ENCODE assay signal across 9 cellular contexts in genomic region chr2:45938649-45939511, GRCh38.
DNase-seq lines count a peak whose midpoint lies in the region; ATAC-seq, FAIRE-seq and TF ChIP-seq lines count a peak whose summit lies in the region.
"Had no signal": no experiment of that assay in that cellular context is flagged by ENCODE, and none has a peak within 500 bp of the region (broad histone marks: within the 10 kb centered on the region; RNA-seq: fewer than 3 reads in every experiment).

No MANE protein-coding gene starts in this region.

- no peak overlapping the region for H3K4me3 ChIP-seq in bronchial epithelial cell (ENCODE audit: low read depth, low read length)

- H3K27ac Mint-ChIP-seq in T-cell, result no peak overlapping the region
- no peak overlapping the region for H3K27ac Mint-ChIP-seq in activated CD8-positive, alpha-beta T cell treated with anti-CD3 and anti-CD28 coated beads, Interleukin-2, amount 10 ng/mL, durations not matched to agents 7 days and 5 days
- H3K27ac Mint-ChIP-seq: memory B cell had no signal

- POLR2A ChIA-PET in T-cell (lab: Charles Lee), result no interaction called here
- POLR2A ChIA-PET in activated CD8-positive, alpha-beta T cell treated with anti-CD3 and anti-CD28 coated beads, Interleukin-2, amount 10 ng/mL, durations not matched to agents 7 days and 5 days (lab: Charles Lee), result no interaction called here

- H3K27me3 ChIP-seq in bronchial epithelial cell (ENCODE audit: control insufficient read depth, insufficient read depth, low read length), result no peaks in the 10 kb centered on the region

- CTCF ChIA-PET in T-cell (lab: Charles Lee), result interaction anchor here in 1 of 2 donors (0.7 kb wide), 1 partner anchor 23 kb away, joined by 3 read pairs; no protein-coding TSS in a partner anchor
- CTCF ChIA-PET in activated CD8-positive, alpha-beta T cell treated with anti-CD3 and anti-CD28 coated beads, Interleukin-2, amount 10 ng/mL, durations not matched to agents 7 days and 5 days (lab: Charles Lee), result interaction anchor here (5.4 kb wide), 1 partner anchor 160 kb away, joined by 50 read pairs; no protein-coding TSS in a partner anchor

- peaks cover 0 to 4% (median 3%) of the 10 kb centered on the region in 3 donors for H3K4me1 Mint-ChIP-seq in T-cell
- H3K4me1 Mint-ChIP-seq in activated CD8-positive, alpha-beta T cell treated with anti-CD3 and anti-CD28 coated beads, Interleukin-2, amount 10 ng/mL, durations not matched to agents 7 days and 5 days (ENCODE audit: low read depth), result peaks cover 7% of the 10 kb centered on the region

- intact Hi-C loops in Right ventricle myocardium inferior (cut with DNase I), result loop anchor here (5.0 kb wide), 1 partner anchor 52 kb away; no protein-coding TSS in a partner anchor
- intact Hi-C loops in cardiac septum (cut with DNase I), result no loop called here

- no peak for TF ChIP-seq CTCF in bronchial epithelial cell (IDR thresholded peaks at IDR 0.05; ENCODE audit: insufficient read depth, low read length, severe bottlenecking)

- DNase-seq in Right ventricle myocardium inferior (ENCODE audit: missing footprints), result peak; percentile 79
- no peak for DNase-seq in cardiac septum (ENCODE audit: low spot score)
- peak; percentile 99 for DNase-seq in bronchial epithelial cell (ENCODE audit: low read depth)
- peak; percentile 62 to 91 for DNase-seq in lung microvascular endothelial cell (ENCODE audit: low read depth in 2 of 2)
- DNase-seq in T-cell, result no peak
- DNase-seq in activated CD8-positive, alpha-beta T cell treated with anti-CD3 and anti-CD28 coated beads, Interleukin-2, amount 10 ng/mL, durations not matched to agents 7 days and 5 days, result no peak
- no peak for DNase-seq in NCI-H2171 (lab: John Stamatoyannopoulos, UW)

- H3K36me3 ChIP-seq in bronchial epithelial cell (ENCODE audit: control insufficient read depth, insufficient read depth, low read length), result no peaks in the 10 kb centered on the region

- H3K9me3 Mint-ChIP-seq in T-cell, result no peaks in the 10 kb centered on the region
- no peaks in the 10 kb centered on the region for H3K9me3 Mint-ChIP-seq in activated CD8-positive, alpha-beta T cell treated with anti-CD3 and anti-CD28 coated beads, Interleukin-2, amount 10 ng/mL, durations not matched to agents 7 days and 5 days (ENCODE audit: insufficient read depth)
- H3K9me3 Mint-ChIP-seq: memory B cell had no signal

- no peaks in the 10 kb centered on the region for H3K27me3 Mint-ChIP-seq in T-cell
- no peaks in the 10 kb centered on the region for H3K27me3 Mint-ChIP-seq in activated CD8-positive, alpha-beta T cell treated with anti-CD3 and anti-CD28 coated beads, Interleukin-2, amount 10 ng/mL, durations not matched to agents 7 days and 5 days (ENCODE audit: low read depth)
- H3K27me3 Mint-ChIP-seq: memory B cell had no signal

- peak; percentile 75 for ATAC-seq in Right ventricle myocardium inferior
- no peak for ATAC-seq in T-cell (replicated peaks in 1 of 4)
- no peak for ATAC-seq in activated CD8-positive, alpha-beta T cell treated with anti-CD3 and anti-CD28 coated beads, Interleukin-2, amount 10 ng/mL, durations not matched to agents 7 days and 5 days
- no peak for ATAC-seq in GM21390 (IDR thresholded peaks at IDR 0.05; ENCODE audit: unreplicated experiment)

- H3K4me3 Mint-ChIP-seq in T-cell, result no peak overlapping the region
- no peak overlapping the region for H3K4me3 Mint-ChIP-seq in activated CD8-positive, alpha-beta T cell treated with anti-CD3 and anti-CD28 coated beads, Interleukin-2, amount 10 ng/mL, durations not matched to agents 7 days and 5 days
- H3K4me3 Mint-ChIP-seq: memory B cell had no signal

- H3K36me3 Mint-ChIP-seq in T-cell, result peaks cover 9% of the 10 kb centered on the region
- no peaks in the 10 kb centered on the region for H3K36me3 Mint-ChIP-seq in activated CD8-positive, alpha-beta T cell treated with anti-CD3 and anti-CD28 coated beads, Interleukin-2, amount 10 ng/mL, durations not matched to agents 7 days and 5 days (ENCODE audit: low read depth)

- FAIRE-seq in bronchial epithelial cell (lab: Jason Lieb, UNC), result no peak

Comparison
In these comparisons a context has a peak if more than half of its experiments do, and no peak if none do; other contexts are left out.
1. DNase-seq: peak in Right ventricle myocardium inferior (single experiment), bronchial epithelial cell (single experiment) and lung microvascular endothelial cell (2 of 2); none in cardiac septum (single experiment), T-cell (0 of 34), activated CD8-positive, alpha-beta T cell treated with anti-CD3 and anti-CD28 coated beads, Interleukin-2, amount 10 ng/mL, durations not matched to agents 7 days and 5 days (single experiment) and NCI-H2171 (single experiment).